ENCODE assay signal across 8 cellular contexts in the genomic region with DNA sequence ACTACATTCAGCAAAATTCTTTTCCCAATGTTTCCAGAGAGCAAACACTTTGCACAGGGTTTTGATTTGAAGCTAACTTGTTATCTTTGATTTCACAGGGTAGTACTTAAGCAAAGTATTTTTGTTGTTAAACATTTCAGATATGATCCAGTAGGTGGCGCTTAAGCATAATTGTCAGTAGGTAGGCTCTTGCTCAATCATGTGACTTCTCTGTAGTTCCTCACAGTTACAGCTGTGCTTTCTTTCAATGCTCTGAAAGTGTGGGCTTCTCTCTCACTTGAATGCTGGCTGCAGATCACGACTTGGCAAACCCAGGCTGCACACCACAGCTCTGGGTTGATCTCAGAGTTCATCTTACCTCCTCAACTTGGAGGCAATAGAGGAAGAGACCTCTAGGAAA.
DNase-seq lines count a peak whose midpoint lies in the region; ATAC-seq, FAIRE-seq and TF ChIP-seq lines count a peak whose summit lies in the region.

No MANE protein-coding gene starts in this region.

- no peak for DNase-seq in AG09309 (ENCODE audit: low read depth)
- DNase-seq in SK-N-DZ (ENCODE audit: low spot score), result peak; percentile 25
- DNase-seq in left kidney (ENCODE audit: low read depth, low spot score), result peak; percentile 47
- no peak for DNase-seq in AG20443 (ENCODE audit: low spot score)
- no peak for DNase-seq in HTR-8/SVneo (ENCODE audit: insufficient read length, low spot score)

- ATAC-seq in GM18868 (IDR thresholded peaks at IDR 0.05; ENCODE audit: unreplicated experiment) (peak; percentile 97), HG03354 (IDR thresholded peaks at IDR 0.05; ENCODE audit: poor library complexity, severe bottlenecking, unreplicated experiment) (peak; percentile 95), GM21737 (IDR thresholded peaks at IDR 0.05; ENCODE audit: unreplicated experiment) (no peak)

- peak; percentile 15 for TF ChIP-seq CTCF in AG09309 (IDR thresholded peaks at IDR 0.05; ENCODE audit: control insufficient read depth, insufficient read depth, low read depth, low read length, missing control alignments)

- no peak overlapping the region for H3K4me3 ChIP-seq in AG09309 (ENCODE audit: control insufficient read depth, low read depth, low read length)

- FAIRE-seq in HTR-8/SVneo (lab: Jason Lieb, UNC), result no peak

Comparison
In these comparisons a context has a peak if more than half of its experiments do, and no peak if none do; other contexts are left out.
1. DNase-seq: peak in SK-N-DZ (single experiment) and left kidney (single experiment); none in AG09309 (single experiment), AG20443 (single experiment) and HTR-8/SVneo (single experiment).